Comparison of ENCODE assay signal across 24 cellular contexts in genomic region chr14:99616832-99617488, GRCh38. TPM values are rescaled to one million over a fixed set of nuclear protein-coding genes. Genes with fewer than 3 reads are reported as not detected.
DNase-seq lines count a peak whose midpoint lies in the region; TF ChIP-seq lines count a peak whose summit lies in the region.
"Had no signal": no experiment of that assay in that cellular context is flagged by ENCODE, and none has a peak within 500 bp of the region (broad histone marks: within the 10 kb centered on the region; RNA-seq: fewer than 3 reads in every experiment).

No MANE protein-coding gene starts in this region.

- peaks cover 29% of the 10 kb centered on the region for H3K4me1 Mint-ChIP-seq in type B pancreatic cell (ENCODE audit: unreplicated experiment)
- H3K4me1 Mint-ChIP-seq: CD8-positive, alpha-beta memory T cell had no signal

- no peaks in the 10 kb centered on the region for H3K9me3 ChIP-seq in transverse colon

- in situ Hi-C loops in transverse colon (cut with MboI; ENCODE audit: low pct_ligation_motif_present in 1 of 4, low pct_unique_long_range_greater_than_20kb in 1 of 4, low sequenced_read_pairs in 3 of 4) = loop anchor here in 2 of 4 donors (5.0 to 25.0 kb wide), 2 partner anchors 95 to 105 kb away; no protein-coding TSS in a partner anchor

- no peak overlapping the region for H3K4me3 Mint-ChIP-seq in type B pancreatic cell
- H3K4me3 Mint-ChIP-seq: CD8-positive, alpha-beta memory T cell had no signal

- TF ChIP-seq CTCF in type B pancreatic cell (conservative IDR thresholded peaks at IDR 0.05) (no peak), transverse colon (IDR thresholded peaks at IDR 0.05) (no peak)

- H3K27me3 ChIP-seq in transverse colon = peaks cover 3% of the 10 kb centered on the region

- H3K4me3 ChIP-seq in transverse colon = no peak overlapping the region

- intact Hi-C loops in transverse colon (cut with DNase I; ENCODE audit: low total_unique reads) = no loop called here

- TF ChIP-seq EP300 in transverse colon (IDR thresholded peaks at IDR 0.05; ENCODE audit: low read depth) = no peak

- peak; percentile 17 for DNase-seq in NCI-H1694 treated with DMSO at 0.1 percent for 48 hours (lab: John Stamatoyannopoulos, UW)
- no peak for DNase-seq in NCI-H1694 (lab: John Stamatoyannopoulos, UW)
- peak; percentile 58 for DNase-seq in dermis blood vessel endothelial cell
- DNase-seq in left kidney (ENCODE audit: low read depth, low spot score) = peak; percentile 86
- no peak for DNase-seq in type B pancreatic cell (ENCODE audit: extremely low spot score, unreplicated experiment)
- DNase-seq in transverse colon = no peak
- DNase-seq in activated CD4-positive, CD25-positive, alpha-beta regulatory T cell (lab: John Stamatoyannopoulos, UW) = no peak
- DNase-seq in NCI-H1092 treated with DMSO at 0.1 percent for 48 hours (lab: John Stamatoyannopoulos, UW) = no peak
- DNase-seq: 8988T; AML-193; C1 segment of cervical spinal cord; Calu3; CD8-positive, alpha-beta memory T cell; EL; GF-D8; GOT3; HCEC 1CT; IMR-90; NCI-H1105; NCI-H446 treated with DMSO at 0.1 percent for 48 hours; PC-3; RPMI8226; SHP77 had no signal

- 49 to 62% methylated on average over 10 to 12 of the region's 12 CpGs for WGBS in transverse colon (ENCODE audit: low coverage in 1 of 2), 2 donors

- H3K9me3 Mint-ChIP-seq in type B pancreatic cell = no peaks in the 10 kb centered on the region
- H3K9me3 Mint-ChIP-seq: CD8-positive, alpha-beta memory T cell had no signal

- no peaks in the 10 kb centered on the region for H3K36me3 Mint-ChIP-seq in type B pancreatic cell
- H3K36me3 Mint-ChIP-seq: CD8-positive, alpha-beta memory T cell had no signal

- H3K27ac Mint-ChIP-seq in type B pancreatic cell = peak overlapping the region; percentile 12

- H3K4me1 ChIP-seq in transverse colon = peaks cover 0 to 16% (median 6%) of the 10 kb centered on the region in 4 donors

- no peaks in the 10 kb centered on the region for H3K36me3 ChIP-seq in transverse colon

- no peak overlapping the region for H3K27ac ChIP-seq in transverse colon
- H3K27ac ChIP-seq: KMS-11 had no signal

- no peak for TF ChIP-seq POLR2A in transverse colon (IDR thresholded peaks at IDR 0.05)

- no peaks in the 10 kb centered on the region for H3K27me3 Mint-ChIP-seq in type B pancreatic cell

RNA-seq across cellular contexts. Expression of gene CCDC85C, which starts 13.0 kb away (rescaled TPM):
- 14.5 and 32.4 TPM in 2 replicates for total RNA-seq in dermis blood vessel endothelial cell
- total RNA-seq in type B pancreatic cell (ENCODE audit: low replicate concordance) = 49.1 and 83.8 TPM in 2 replicates
- total RNA-seq in transverse colon = 10 to 100 TPM; 19.3 to 55.4 (median 45.7) TPM

RNA-seq across cellular contexts. Expression of gene HHIPL1, which starts 28.0 kb away (rescaled TPM):
- total RNA-seq in dermis blood vessel endothelial cell (1.7 and 4.1 TPM in 2 replicates), type B pancreatic cell (ENCODE audit: low replicate concordance) (0.19 and 1.4 TPM in 2 replicates), transverse colon (10 to 100 TPM in 1 of 4 donors, under 1 TPM in 3; 0.40 to 31.0 (median 0.87) TPM)
- total RNA-seq: Calu3 had no signal

Comparison
In these comparisons a context has a peak if more than half of its experiments do, and no peak if none do; other contexts are left out.
1. DNase-seq: peak in NCI-H1694 treated with DMSO at 0.1 percent for 48 hours (single experiment), dermis blood vessel endothelial cell (single experiment) and left kidney (single experiment); none in NCI-H1694 (single experiment), type B pancreatic cell (single experiment), transverse colon (single experiment), activated CD4-positive, CD25-positive, alpha-beta regulatory T cell (0 of 4) and NCI-H1092 treated with DMSO at 0.1 percent for 48 hours (single experiment).